ENCODE assay signal across 1 cellular context in the genomic region with DNA sequence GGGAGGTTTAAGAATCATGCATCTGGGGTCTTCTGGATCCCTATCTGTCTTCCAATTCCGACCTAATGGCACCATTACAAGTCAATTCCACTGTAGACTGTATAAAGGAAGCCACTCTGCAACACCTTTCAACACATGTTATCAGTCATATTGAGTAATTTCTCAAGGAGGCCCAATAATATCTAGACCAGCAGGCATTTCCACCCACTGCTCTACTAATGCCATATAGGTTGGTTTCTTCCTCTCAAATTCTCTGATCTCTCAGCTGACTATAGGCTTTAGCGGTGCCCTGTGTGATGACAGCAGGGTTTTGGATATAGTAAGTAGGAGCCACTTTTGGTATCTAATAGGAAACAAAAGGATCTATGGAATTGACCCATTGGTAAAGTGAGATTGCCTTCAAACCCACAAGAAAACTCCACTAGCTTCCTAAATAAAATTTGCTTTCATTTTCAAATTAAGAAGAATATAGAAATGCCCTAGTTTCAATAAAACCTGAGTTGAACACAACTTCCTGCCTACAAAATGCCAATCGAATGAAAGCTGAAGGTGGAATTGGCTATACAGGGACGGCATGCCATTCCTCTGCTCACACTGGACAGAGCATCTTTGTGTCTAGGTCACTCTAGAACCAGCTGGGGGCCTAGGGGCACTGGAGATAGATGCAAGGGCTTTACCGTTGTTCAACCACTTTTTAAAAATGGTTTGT.
A peak's percentile ranks its signal among the peaks of the same experiment; 100 is the strongest.
TF ChIP-seq lines count a peak whose summit lies in the region.

No MANE protein-coding gene starts in this region.

TF ChIP-seq in HepG2, 621 proteins besides CTCF, POLR2A, EP300 and RAD21:
- TF ChIP-seq, protein P1, sequence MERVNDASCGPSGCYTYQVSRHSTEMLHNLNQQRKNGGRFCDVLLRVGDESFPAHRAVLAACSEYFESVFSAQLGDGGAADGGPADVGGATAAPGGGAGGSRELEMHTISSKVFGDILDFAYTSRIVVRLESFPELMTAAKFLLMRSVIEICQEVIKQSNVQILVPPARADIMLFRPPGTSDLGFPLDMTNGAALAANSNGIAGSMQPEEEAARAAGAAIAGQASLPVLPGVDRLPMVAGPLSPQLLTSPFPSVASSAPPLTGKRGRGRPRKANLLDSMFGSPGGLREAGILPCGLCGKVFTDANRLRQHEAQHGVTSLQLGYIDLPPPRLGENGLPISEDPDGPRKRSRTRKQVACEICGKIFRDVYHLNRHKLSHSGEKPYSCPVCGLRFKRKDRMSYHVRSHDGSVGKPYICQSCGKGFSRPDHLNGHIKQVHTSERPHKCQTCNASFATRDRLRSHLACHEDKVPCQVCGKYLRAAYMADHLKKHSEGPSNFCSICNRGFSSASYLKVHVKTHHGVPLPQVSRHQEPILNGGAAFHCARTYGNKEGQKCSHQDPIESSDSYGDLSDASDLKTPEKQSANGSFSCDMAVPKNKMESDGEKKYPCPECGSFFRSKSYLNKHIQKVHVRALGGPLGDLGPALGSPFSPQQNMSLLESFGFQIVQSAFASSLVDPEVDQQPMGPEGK (CRISPR knock-in tag; IDR thresholded peaks at IDR 0.05), result peak; percentile 43; the same call in 1 of the 2 replicates
- no peak for TF ChIP-seq FOXM1 (CRISPR knock-in tag; IDR thresholded peaks at IDR 0.05)
- 0 out of 2 replicates have a peak, but pooled peaks have one; percentile 29 for TF ChIP-seq GATAD2A (CRISPR knock-in tag; IDR thresholded peaks at IDR 0.05)
- TF ChIP-seq ZNF644 (CRISPR knock-in tag; IDR thresholded peaks at IDR 0.05; ENCODE audit: low read depth), result peak; percentile 20; the same call in 1 of the 2 replicates
- TF ChIP-seq ZNF292 (CRISPR knock-in tag; IDR thresholded peaks at IDR 0.05; ENCODE audit: borderline replicate concordance, low read depth), result no peak
- TF ChIP-seq PAX8 (CRISPR knock-in tag; IDR thresholded peaks at IDR 0.05; ENCODE audit: borderline replicate concordance), result no peak
